In the genomic region with DNA sequence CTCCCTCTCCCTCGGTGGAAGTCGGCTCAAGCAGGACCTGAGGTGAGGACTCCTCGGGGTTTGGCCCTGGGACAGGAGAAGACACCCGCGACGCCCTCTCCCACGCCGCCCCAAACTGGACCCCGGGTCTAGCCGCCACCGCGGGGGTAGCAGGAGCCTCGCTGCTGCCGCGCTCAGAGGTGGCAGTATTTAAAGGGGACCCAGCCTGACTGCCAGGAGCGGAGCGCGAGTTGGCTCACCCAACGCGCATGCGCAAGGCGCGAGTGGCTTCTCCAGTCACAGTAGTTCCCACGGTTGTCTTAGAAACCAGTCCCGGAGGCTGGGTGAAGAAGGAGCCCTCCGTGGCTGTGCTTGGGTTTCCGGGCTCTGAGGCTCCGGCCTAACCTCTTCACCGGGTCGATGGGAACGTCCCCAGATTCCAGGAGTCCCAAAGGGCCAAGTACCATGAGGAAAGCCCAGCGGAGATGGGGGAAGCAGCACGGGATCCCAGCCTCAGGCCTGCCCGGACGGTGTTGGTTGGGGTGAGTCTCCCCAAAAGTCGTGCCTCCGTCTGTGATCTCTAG, we compare ENCODE assay signal across 20 cellular contexts.
"Had no signal": no experiment of that assay in that cellular context is flagged by ENCODE, and none has a peak within 500 bp of the region (broad histone marks: within the 10 kb centered on the region; RNA-seq: fewer than 3 reads in every experiment).

No MANE protein-coding gene starts in this region.

- H3K27ac Mint-ChIP-seq: activated CD4-positive, alpha-beta T cell treated with anti-CD3 and anti-CD28 coated beads for 36 hours; activated naive CD4-positive, alpha-beta T cell treated with anti-CD3 and anti-CD28 coated beads, Interleukin-2, amount 50 U/mL, for 72 hours; activated T-cell treated with anti-CD3 and anti-CD28 coated beads, Interleukin-2, amount 50 U/mL, for 72 hours; immature natural killer cell; nephron progenitor cell; stimulated activated naive CD8-positive, alpha-beta T cell treated with anti-CD3 and anti-CD28 coated beads, Interleukin-15, amount 100 ng/mL, for 72 hours had no signal

- H3K4me3 ChIP-seq: adrenal gland, breast epithelium, esophagus squamous epithelium, heart right ventricle, lower lobe of right lung, suprapubic skin, upper lobe of left lung had no signal

- ATAC-seq: activated CD4-positive, alpha-beta T cell treated with anti-CD3 and anti-CD28 coated beads for 36 hours; activated naive CD4-positive, alpha-beta T cell treated with anti-CD3 and anti-CD28 coated beads, Interleukin-2, amount 50 U/mL, for 72 hours; activated T-cell treated with anti-CD3 and anti-CD28 coated beads, Interleukin-2, amount 50 U/mL, for 72 hours; heart right ventricle; lower lobe of right lung; stimulated activated naive CD8-positive, alpha-beta T cell treated with anti-CD3 and anti-CD28 coated beads, Interleukin-15, amount 100 ng/mL, for 72 hours had no signal

- H3K4me1 Mint-ChIP-seq: activated CD4-positive, alpha-beta T cell treated with anti-CD3 and anti-CD28 coated beads for 36 hours; nephron progenitor cell; stimulated activated naive CD8-positive, alpha-beta T cell treated with anti-CD3 and anti-CD28 coated beads, Interleukin-15, amount 100 ng/mL, for 72 hours had no signal

- H3K27me3 Mint-ChIP-seq: activated CD4-positive, alpha-beta T cell treated with anti-CD3 and anti-CD28 coated beads for 36 hours; stimulated activated naive CD8-positive, alpha-beta T cell treated with anti-CD3 and anti-CD28 coated beads, Interleukin-15, amount 100 ng/mL, for 72 hours had no signal

- H3K36me3 ChIP-seq: adrenal gland, breast epithelium, esophagus squamous epithelium, heart right ventricle, lower lobe of right lung, suprapubic skin, upper lobe of left lung had no signal

- H3K27ac ChIP-seq: adrenal gland, breast epithelium, esophagus squamous epithelium, heart right ventricle, lower lobe of right lung, suprapubic skin, upper lobe of left lung had no signal

- DNase-seq: activated CD4-positive, alpha-beta T cell treated with anti-CD3 and anti-CD28 coated beads for 36 hours; activated CD4-positive, alpha-beta T cell treated with anti-CD3 and anti-CD28 coated beads, Interleukin-2, amount 50 U/mL, for 48 hours; activated gamma-delta T cell treated with Interleukin-2 at 50 U/mL for 16 hours; activated T-cell treated with anti-CD3 and anti-CD28 coated beads, Interleukin-2, amount 50 U/mL, for 72 hours; dermis blood vessel endothelial cell; effector memory CD4-positive, alpha-beta T cell; esophagus squamous epithelium; heart right ventricle; immature natural killer cell; lower lobe of right lung; midbrain; nephron progenitor cell; retina; stimulated activated naive CD8-positive, alpha-beta T cell treated with anti-CD3 and anti-CD28 coated beads, Interleukin-15, amount 100 ng/mL, for 72 hours; SW 1271 had no signal

- H3K27me3 ChIP-seq: adrenal gland, breast epithelium, esophagus squamous epithelium, heart right ventricle, suprapubic skin, upper lobe of left lung had no signal

- H3K4me3 Mint-ChIP-seq: activated CD4-positive, alpha-beta T cell treated with anti-CD3 and anti-CD28 coated beads for 36 hours; activated T-cell treated with anti-CD3 and anti-CD28 coated beads, Interleukin-2, amount 50 U/mL, for 72 hours; immature natural killer cell; nephron progenitor cell; stimulated activated naive CD8-positive, alpha-beta T cell treated with anti-CD3 and anti-CD28 coated beads, Interleukin-15, amount 100 ng/mL, for 72 hours had no signal

- H3K4me1 ChIP-seq: adrenal gland, breast epithelium, esophagus squamous epithelium, heart right ventricle, lower lobe of right lung, suprapubic skin, upper lobe of left lung had no signal

- H3K9me3 ChIP-seq: adrenal gland, lower lobe of right lung had no signal
